In the genomic region with DNA sequence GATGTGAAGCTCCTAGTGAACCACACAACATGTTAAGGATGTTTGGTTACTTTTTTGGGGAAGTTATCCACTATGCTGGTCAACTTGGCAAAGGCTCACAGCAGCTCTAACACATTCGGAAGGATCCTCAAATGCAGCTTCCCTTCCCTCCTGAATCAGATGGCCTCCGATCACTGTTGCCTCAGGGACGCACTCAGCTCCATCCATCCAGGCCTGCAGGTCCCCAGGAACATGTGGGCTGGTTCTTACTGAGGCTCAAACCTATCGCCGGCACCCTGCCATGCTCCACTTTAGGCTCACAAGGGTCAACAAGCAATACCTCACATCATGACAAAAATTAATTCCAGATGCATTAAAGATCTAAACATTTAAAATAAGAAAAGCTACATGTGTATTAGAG, we compare ENCODE assay signal across 17 cellular contexts.
DNase-seq lines count a peak whose midpoint lies in the region; ATAC-seq and TF ChIP-seq lines count a peak whose summit lies in the region.
"Had no signal": no experiment of that assay in that cellular context is flagged by ENCODE, and none has a peak within 500 bp of the region (broad histone marks: within the 10 kb centered on the region; RNA-seq: fewer than 3 reads in every experiment).

No MANE protein-coding gene starts in this region.

- no peak overlapping the region for H3K4me3 ChIP-seq in trophoblast cell (ENCODE audit: low read depth, low read length)
- no peak overlapping the region for H3K4me3 ChIP-seq in neuronal stem cell (ENCODE audit: low read length in 2 of 2)
- H3K4me3 ChIP-seq: SJSA1 had no signal

- H3K4me2 ChIP-seq in trophoblast cell (ENCODE audit: low read length) (no peak overlapping the region), neuronal stem cell (ENCODE audit: insufficient read depth, low read length, poor library complexity, severe bottlenecking) (no peak overlapping the region)

- H3K18ac ChIP-seq in trophoblast cell (ENCODE audit: low read length): no peak overlapping the region
- H3K18ac ChIP-seq in neuronal stem cell (ENCODE audit: low read length): no peak overlapping the region

- H3K14ac ChIP-seq in trophoblast cell (ENCODE audit: low read length) (no peak overlapping the region), neuronal stem cell (ENCODE audit: low read length) (no peak overlapping the region)

- no peaks in the 10 kb centered on the region for H3K4me1 Mint-ChIP-seq in CD14-positive monocyte

- no peak overlapping the region for H2AK5ac ChIP-seq in trophoblast cell (ENCODE audit: low read length)
- no peak overlapping the region for H2AK5ac ChIP-seq in neuronal stem cell (ENCODE audit: low read depth, low read length)

- no peak overlapping the region for H4K12ac ChIP-seq in trophoblast cell (ENCODE audit: low read depth, low read length)

- no peak overlapping the region for H2BK12ac ChIP-seq in trophoblast cell (ENCODE audit: low read length)
- no peak overlapping the region for H2BK12ac ChIP-seq in neuronal stem cell (ENCODE audit: low read length)

- no peak for TF ChIP-seq CTCF in CD14-positive monocyte (IDR thresholded peaks at IDR 0.05)

- intact Hi-C loops in CD14-positive monocyte (cut with micrococcal nuclease): no loop called here

- WGBS in trophoblast cell (ENCODE audit: extremely low coverage, insufficient coverage, insufficient read length): no CpG with 5 or more reads among the region's 5 CpGs
- WGBS in neuronal stem cell (ENCODE audit: extremely low coverage in 2 of 2, insufficient read length in 2 of 2, insufficient replicate concordance in 1 of 2), 2 donors: no CpG with 5 or more reads among the region's 5 CpGs

- H3K79me1 ChIP-seq in trophoblast cell (ENCODE audit: low read length) (no peaks in the 10 kb centered on the region), neuronal stem cell (ENCODE audit: low read depth, low read length) (no peaks in the 10 kb centered on the region)

- no peak overlapping the region for H3K4ac ChIP-seq in trophoblast cell (ENCODE audit: low read depth, low read length)
- no peak overlapping the region for H3K4ac ChIP-seq in neuronal stem cell (ENCODE audit: low read length)

- H3K23ac ChIP-seq in trophoblast cell (ENCODE audit: low read length) (no peak overlapping the region), neuronal stem cell (ENCODE audit: low read depth, low read length, poor library complexity) (no peak overlapping the region)

- H2BK15ac ChIP-seq in neuronal stem cell (ENCODE audit: low read length): no peak overlapping the region

- no peaks in the 10 kb centered on the region for H3K27me3 ChIP-seq in trophoblast cell (ENCODE audit: insufficient read depth, low read length)
- no peaks in the 10 kb centered on the region for H3K27me3 ChIP-seq in neuronal stem cell (ENCODE audit: control insufficient read depth in 3 of 3, insufficient read depth in 3 of 3, low read depth in 1 of 3, low read length in 3 of 3)
- H3K27me3 ChIP-seq: SJSA1 had no signal

- no peak overlapping the region for H2BK5ac ChIP-seq in trophoblast cell (ENCODE audit: low read depth, low read length, poor library complexity)
- no peak overlapping the region for H2BK5ac ChIP-seq in neuronal stem cell (ENCODE audit: low read length)

- no peak overlapping the region for H4K8ac ChIP-seq in trophoblast cell (ENCODE audit: low read depth, low read length)
- no peak overlapping the region for H4K8ac ChIP-seq in neuronal stem cell (ENCODE audit: low read depth, low read length)

- H3K4me3 Mint-ChIP-seq in CD14-positive monocyte: no peak overlapping the region

- H3K9ac ChIP-seq in trophoblast cell (ENCODE audit: low read length) (no peak overlapping the region), neuronal stem cell (ENCODE audit: low read depth, low read length, poor library complexity) (no peak overlapping the region)

- H3K79me2 ChIP-seq in trophoblast cell (ENCODE audit: control insufficient read depth, insufficient read depth, low read length, poor library complexity): no peaks in the 10 kb centered on the region

- ATAC-seq in HG03439 (IDR thresholded peaks at IDR 0.05; ENCODE audit: unreplicated experiment): no peak

- H3K36me3 Mint-ChIP-seq in CD14-positive monocyte: no peaks in the 10 kb centered on the region

- peak; percentile 19 for DNase-seq in activated effector memory CD4-positive, alpha-beta T cell treated with anti-CD3 and anti-CD28 coated beads, Interleukin-2, amount 50 U/mL, for 16 hours
- no peak for DNase-seq in activated effector memory CD4-positive, alpha-beta T cell treated with Interleukin-2 at 50 U/mL for 16 hours
- DNase-seq in mesenteric fat pad (ENCODE audit: low spot score): peak; percentile 45
- DNase-seq in trophoblast cell: no peak
- no peak for DNase-seq in CD14-positive monocyte (ENCODE audit: low spot score)
- DNase-seq in neuronal stem cell (ENCODE audit: low spot score): no peak
- DNase-seq: Caco-2; DMS53; NCI-H146; NCI-H226; NCI-H69; NK-92 treated with Interleukin-12 subunit alpha and Interleukin-12 subunit beta, amount 100 ng/mL, for 24 hours had no signal

- H3K9me3 ChIP-seq in trophoblast cell (ENCODE audit: insufficient read depth, low read depth, low read length): no peaks in the 10 kb centered on the region
- H3K9me3 ChIP-seq in neuronal stem cell (replicated peaks in 1 of 2; ENCODE audit: control insufficient read depth in 2 of 2, insufficient read depth in 1 of 2, low read depth in 1 of 2, low read length in 2 of 2): no peaks in the 10 kb centered on the region
- H3K9me3 ChIP-seq: Caco-2, SJSA1 had no signal

- no peak overlapping the region for H4K91ac ChIP-seq in trophoblast cell (ENCODE audit: low read depth, low read length)
- no peak overlapping the region for H4K91ac ChIP-seq in neuronal stem cell (ENCODE audit: low read depth, low read length, poor library complexity)

- H3K27ac ChIP-seq in angular gyrus (ENCODE audit: low read depth, low read length): peak overlapping the region; percentile 92
- no peak overlapping the region for H3K27ac ChIP-seq in trophoblast cell (ENCODE audit: low read depth, low read length)
- no peak overlapping the region for H3K27ac ChIP-seq in neuronal stem cell (replicated peaks; ENCODE audit: low read length)
- H3K27ac ChIP-seq: C4-2B, RWPE1, SJSA1 had no signal

- H3K9me3 Mint-ChIP-seq in CD14-positive monocyte: peaks cover 0 to 3% (median 0%) of the 10 kb centered on the region in 7 donors

- H3K27me3 Mint-ChIP-seq in CD14-positive monocyte (ENCODE audit: low read depth in 3 of 3): peaks cover 0 to 6% (median 3%) of the 10 kb centered on the region in 3 donors

- H3K36me3 ChIP-seq in trophoblast cell (ENCODE audit: control insufficient read depth in 1 of 2, insufficient read depth in 2 of 2, low read length in 2 of 2) (no peaks in the 10 kb centered on the region), neuronal stem cell (replicated peaks in 1 of 2; ENCODE audit: control insufficient read depth in 2 of 2, insufficient read depth in 2 of 2, low read length in 2 of 2) (peaks cover 2 to 7% of the 10 kb centered on the region in 2 donors)
- H3K36me3 ChIP-seq: SJSA1 had no signal

- H2AFZ ChIP-seq in trophoblast cell (ENCODE audit: insufficient read depth, low read length, poor library complexity) (no peak overlapping the region), neuronal stem cell (ENCODE audit: low read length) (no peak overlapping the region)

- H2BK120ac ChIP-seq in trophoblast cell (ENCODE audit: insufficient read depth, low read length, poor library complexity): no peak overlapping the region
- no peak overlapping the region for H2BK120ac ChIP-seq in neuronal stem cell (ENCODE audit: low read depth, low read length)

- H3K27ac Mint-ChIP-seq in CD14-positive monocyte: no peak overlapping the region

- peaks cover 3 to 10% of the 10 kb centered on the region in 2 experiments for H3K4me1 ChIP-seq in trophoblast cell (ENCODE audit: control insufficient read depth in 1 of 2, insufficient read depth in 2 of 2, low read length in 2 of 2)
- peaks cover 0 to 3% of the 10 kb centered on the region in 2 donors for H3K4me1 ChIP-seq in neuronal stem cell (ENCODE audit: control insufficient read depth in 2 of 2, insufficient read depth in 1 of 2, low read depth in 1 of 2, low read length in 2 of 2)
- H3K4me1 ChIP-seq: Caco-2, SJSA1 had no signal

Comparison
In these comparisons a context has a peak if more than half of its experiments do, and no peak if none do; other contexts are left out.
1. DNase-seq: peak in activated effector memory CD4-positive, alpha-beta T cell treated with anti-CD3 and anti-CD28 coated beads, Interleukin-2, amount 50 U/mL, for 16 hours (single experiment) and mesenteric fat pad (single experiment); none in activated effector memory CD4-positive, alpha-beta T cell treated with Interleukin-2 at 50 U/mL for 16 hours (single experiment), trophoblast cell (0 of 2), CD14-positive monocyte (single experiment) and neuronal stem cell (single experiment).